8 cellular contexts compared by ENCODE assay signal in the genomic region with DNA sequence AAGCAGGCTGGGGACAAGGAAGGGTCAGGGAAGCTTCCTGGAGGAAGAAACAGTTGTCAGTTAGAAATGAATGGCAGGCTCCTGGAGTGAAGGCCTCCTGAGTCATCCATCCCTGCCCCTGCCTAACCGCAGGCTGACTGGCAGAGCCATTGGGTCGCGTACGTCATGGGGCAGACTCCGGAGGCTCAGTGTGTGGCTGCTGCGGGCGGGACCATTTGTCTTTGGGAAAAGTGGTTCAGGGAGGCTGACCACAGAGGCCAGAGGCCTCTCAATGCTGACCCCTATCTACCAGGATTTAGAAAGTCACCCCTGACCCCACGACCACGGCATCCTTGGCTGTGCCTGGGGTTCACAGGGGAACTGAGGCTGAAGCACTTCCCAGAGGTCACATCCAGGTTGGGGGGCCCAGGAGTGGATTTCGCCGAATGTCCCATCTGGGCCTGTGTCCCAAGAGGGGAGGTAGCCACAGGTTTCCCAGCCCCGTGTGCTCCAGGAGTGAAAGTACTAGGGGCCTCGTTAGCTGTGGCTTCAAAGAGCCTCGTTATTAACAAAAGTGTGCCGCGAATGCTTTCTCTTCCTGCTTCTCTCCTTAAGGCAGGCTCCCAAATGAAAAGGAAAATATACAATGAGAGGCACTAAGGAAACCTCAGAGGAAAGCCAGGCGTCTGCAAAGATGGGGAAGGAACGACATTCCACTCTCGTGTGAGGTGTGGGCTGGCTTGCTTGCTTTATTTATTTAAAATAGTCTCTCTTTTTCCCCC. TPM values are rescaled to one million over a fixed set of nuclear protein-coding genes. Genes with fewer than 3 reads are reported as not detected.
A peak's percentile ranks its signal among the peaks of the same experiment; 100 is the strongest.
DNase-seq lines count a peak whose midpoint lies in the region; ATAC-seq and TF ChIP-seq lines count a peak whose summit lies in the region.

No MANE protein-coding gene starts in this region.

- H3K27me3 ChIP-seq in thyroid gland, result no peaks in the 10 kb centered on the region

- H3K36me3 ChIP-seq in thyroid gland, result no peaks in the 10 kb centered on the region

- peak overlapping the region; percentile 38 to 87 (median 81) for H3K27ac ChIP-seq in thyroid gland

- peaks cover 59 to 78% of the 10 kb centered on the region in 2 donors for H3K4me1 ChIP-seq in thyroid gland

- TF ChIP-seq CTCF in thyroid gland (IDR thresholded peaks at IDR 0.05), result no peak

- peak; percentile 17 for DNase-seq in NCI-H2171 treated with DMSO at 0.1 percent for 48 hours (lab: John Stamatoyannopoulos, UW)
- DNase-seq in NCI-H2171 (lab: John Stamatoyannopoulos, UW), result no peak
- DNase-seq in SW480 (ENCODE audit: low spot score), result peak; percentile 87
- DNase-seq in glomerular visceral epithelial cell (ENCODE audit: extremely low spot score), result peak; percentile 87
- no peak for DNase-seq in thyroid gland
- DNase-seq in DMS53 (lab: John Stamatoyannopoulos, UW), result no peak
- DNase-seq in NCI-H1694 treated with DMSO at 0.1 percent for 48 hours (lab: John Stamatoyannopoulos, UW), result no peak

- H3K4me3 ChIP-seq in thyroid gland (replicated peaks in 1 of 3), result no peak overlapping the region

- H3K9me3 ChIP-seq in thyroid gland, result no peaks in the 10 kb centered on the region

- intact Hi-C loops in thyroid gland (cut with DNase I), result no loop called here

- no peak for ATAC-seq in GM18867 (IDR thresholded peaks at IDR 0.05; ENCODE audit: unreplicated experiment)

- TF ChIP-seq POLR2A in thyroid gland (IDR thresholded peaks at IDR 0.05), result no peak

- 67 to 69% methylated on average over 16 to 17 of the region's 19 CpGs for WGBS in thyroid gland, 2 donors

RNA-seq across cellular contexts. Expression of a gene that starts 58.9 kb away (rescaled TPM):
- total RNA-seq in thyroid gland, result 1 to 10 TPM in 3 of 4 donors, under 1 TPM in 1; 0.54 to 4.0 (median 3.8) TPM

Comparison
In these comparisons a context has a peak if more than half of its experiments do, and no peak if none do; other contexts are left out.
1. DNase-seq: peak in NCI-H2171 treated with DMSO at 0.1 percent for 48 hours (single experiment), SW480 (single experiment) and glomerular visceral epithelial cell (single experiment); none in NCI-H2171 (single experiment), thyroid gland (0 of 2), DMS53 (single experiment) and NCI-H1694 treated with DMSO at 0.1 percent for 48 hours (single experiment).